In genomic region chr22:20117656-20118571, GRCh38 we compare ENCODE assay signal across 6 cellular contexts. TPM values are rescaled to one million over a fixed set of nuclear protein-coding genes. Genes with fewer than 3 reads are reported as not detected.
DNase-seq lines count a peak whose midpoint lies in the region; ATAC-seq and TF ChIP-seq lines count a peak whose summit lies in the region.

No MANE protein-coding gene starts in this region.

- peak; percentile 64 for DNase-seq in D341Med (ENCODE audit: low spot score)
- DNase-seq in activated CD4-positive, alpha-beta T cell treated with anti-CD3 and anti-CD28 coated beads, Interleukin-2, amount 50 U/mL, for 24 hours (ENCODE audit: low read depth in 1 of 2, low spot score in 1 of 2) = peak; percentile 64 to 81
- peak; percentile 30 to 43 for DNase-seq in cardiac muscle cell (ENCODE audit: low read depth in 1 of 2, low spot score in 1 of 2)
- DNase-seq in stimulated activated CD4-positive, alpha-beta T cell treated with anti-CD3 and anti-CD28 coated beads, TNF-alpha, amount 100 ng/mL, for 4 hours (ENCODE audit: low read depth in 3 of 3) = peak; percentile 60 to 71 (median 69)
- no peak for DNase-seq in pons (ENCODE audit: low spot score)

- H3K9me3 ChIP-seq in cardiac muscle cell (ENCODE audit: low read depth) = no peaks in the 10 kb centered on the region

- peak; percentile 15 for ATAC-seq in HG02884 (IDR thresholded peaks at IDR 0.05; ENCODE audit: unreplicated experiment)

- TF ChIP-seq CTCF in cardiac muscle cell (IDR thresholded peaks at IDR 0.05; ENCODE audit: low read depth, low read length) = no peak

- H3K36me3 ChIP-seq in cardiac muscle cell = peaks cover 25% of the 10 kb centered on the region

- peaks cover 10% of the 10 kb centered on the region for H3K4me1 ChIP-seq in cardiac muscle cell (ENCODE audit: low read depth)

- H3K4me3 ChIP-seq in cardiac muscle cell = peak overlapping the region; percentile 85

- H3K27me3 ChIP-seq in cardiac muscle cell = no peaks in the 10 kb centered on the region

- peak overlapping the region; percentile 75 for H3K27ac ChIP-seq in cardiac muscle cell

RNA-seq across cellular contexts. Expression of gene TRMT2A, which starts 0.9 kb away (rescaled TPM):
- total RNA-seq in cardiac muscle cell = 55.7 and 71.9 TPM in 2 replicates
- 76.5 and 77.7 TPM in 2 replicates for polyA plus RNA-seq in cardiac muscle cell

RNA-seq across cellular contexts. Expression of gene RANBP1, which starts 2.0 kb away (rescaled TPM):
- total RNA-seq in cardiac muscle cell = 252 and 373 TPM in 2 replicates
- polyA plus RNA-seq in cardiac muscle cell = 222 and 271 TPM in 2 replicates

RNA-seq across cellular contexts. Expression of gene ZDHHC8, which starts 13.7 kb away (rescaled TPM):
- total RNA-seq in cardiac muscle cell = 30.3 and 35.8 TPM in 2 replicates
- polyA plus RNA-seq in cardiac muscle cell = 43.8 and 53.4 TPM in 2 replicates

RNA-seq across cellular contexts. Expression of gene CCDC188, which starts 32.9 kb away (rescaled TPM):
- total RNA-seq in cardiac muscle cell = not detected in 2 replicates
- polyA plus RNA-seq in cardiac muscle cell = not detected in 2 replicates

RNA-seq across cellular contexts. Expression of gene DGCR8, which starts 37.9 kb away (rescaled TPM):
- total RNA-seq in cardiac muscle cell = 23.8 and 34.2 TPM in 2 replicates
- 8.1 and 15.1 TPM in 2 replicates for polyA plus RNA-seq in cardiac muscle cell
